ENCODE assay signal across 13 cellular contexts in the genomic region with DNA sequence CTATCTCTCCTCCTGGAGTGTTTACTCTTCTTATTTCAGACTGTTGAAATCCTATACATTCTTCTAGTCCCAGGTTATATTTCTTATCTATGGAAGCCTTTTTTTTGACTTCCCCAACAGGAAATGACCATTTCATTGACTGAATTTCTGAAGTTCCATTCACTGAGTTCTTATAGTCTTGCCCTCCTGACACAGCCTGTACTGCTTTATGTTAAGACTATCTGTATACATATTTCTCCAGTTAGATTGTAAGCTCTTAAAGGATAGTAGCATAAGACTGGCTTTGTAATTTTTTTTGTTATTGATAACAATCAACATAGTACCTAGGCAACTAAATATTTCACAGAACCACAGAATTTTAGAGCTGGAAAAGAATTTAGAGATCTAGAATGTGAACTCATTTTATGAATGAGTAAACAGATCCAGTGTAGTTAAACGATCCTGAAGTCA. TPM values are rescaled to one million over a fixed set of nuclear protein-coding genes. Genes with fewer than 3 reads are reported as not detected.
DNase-seq lines count a peak whose midpoint lies in the region; ATAC-seq and TF ChIP-seq lines count a peak whose summit lies in the region.
"Had no signal": no experiment of that assay in that cellular context is flagged by ENCODE, and none has a peak within 500 bp of the region (broad histone marks: within the 10 kb centered on the region; RNA-seq: fewer than 3 reads in every experiment).

No MANE protein-coding gene starts in this region.

- peak; percentile 41 for DNase-seq in DMS53 (lab: John Stamatoyannopoulos, UW)
- DNase-seq in PC-3, result peak; percentile 55
- no peak for DNase-seq in central memory CD8-positive, alpha-beta T cell (ENCODE audit: low spot score in 2 of 2)
- DNase-seq in neural progenitor cell (ENCODE audit: low spot score), result no peak
- no peak for DNase-seq in left ventricle myocardium superior
- DNase-seq in inferior parietal cortex (ENCODE audit: extremely low spot score), result no peak
- DNase-seq in coronary artery (ENCODE audit: low spot score), result no peak
- DNase-seq in stimulated activated CD4-positive, alpha-beta T cell treated with anti-CD3 and anti-CD28 coated beads, Interleukin-2, amount 100 ng/mL, for 48 hours, result no peak
- DNase-seq: activated effector memory CD4-positive, alpha-beta T cell treated with Interleukin-2 at 50 U/mL for 16 hours; foreskin fibroblast; GDM1; NCI-H1417 treated with DMSO at 0.1 percent for 48 hours had no signal

- H3K79me2 ChIP-seq in PC-3 (ENCODE audit: low read length) (peaks cover 77% of the 10 kb centered on the region), neural progenitor cell (ENCODE audit: low read depth) (peaks cover 99% of the 10 kb centered on the region)

- no peak for ATAC-seq in PC-3
- ATAC-seq in central memory CD8-positive, alpha-beta T cell (replicated peaks; ENCODE audit: extremely low read depth, poor library complexity, severe bottlenecking), result no peak
- ATAC-seq in left ventricle myocardium superior, result no peak

- no peaks in the 10 kb centered on the region for H3K9me3 Mint-ChIP-seq in central memory CD8-positive, alpha-beta T cell
- H3K9me3 Mint-ChIP-seq in neural progenitor cell, result no peaks in the 10 kb centered on the region
- H3K9me3 Mint-ChIP-seq: neural crest cell had no signal

- peaks cover 9% of the 10 kb centered on the region for H3F3A ChIP-seq in PC-3 (ENCODE audit: low read length, unreplicated experiment)
- peaks cover 31% of the 10 kb centered on the region for H3F3A ChIP-seq in neural progenitor cell (ENCODE audit: low read depth)

- H3K4me3 Mint-ChIP-seq in central memory CD8-positive, alpha-beta T cell, result no peak overlapping the region
- no peak overlapping the region for H3K4me3 Mint-ChIP-seq in neural progenitor cell
- H3K4me3 Mint-ChIP-seq: neural crest cell had no signal

- no peaks in the 10 kb centered on the region for H3K9me2 ChIP-seq in PC-3 (replicated peaks; ENCODE audit: low read length)

- H3K9ac ChIP-seq in PC-3 (ENCODE audit: low read length) (no peak overlapping the region), neural progenitor cell (no peak overlapping the region)

- H2AFZ ChIP-seq in PC-3 (ENCODE audit: low read length) (no peak overlapping the region), neural progenitor cell (replicated peaks) (no peak overlapping the region)

- H3K27me3 ChIP-seq in PC-3 (ENCODE audit: low read length) (no peaks in the 10 kb centered on the region), neural progenitor cell (no peaks in the 10 kb centered on the region)

- no peaks in the 10 kb centered on the region for H3K36me3 ChIP-seq in PC-3 (ENCODE audit: low read depth, low read length)
- no peaks in the 10 kb centered on the region for H3K36me3 ChIP-seq in neural progenitor cell

- peak overlapping the region; percentile 23 for H3K4me2 ChIP-seq in PC-3 (ENCODE audit: low read length)
- no peak overlapping the region for H3K4me2 ChIP-seq in neural progenitor cell

- POLR2A ChIA-PET in PC-3 (lab: Charles Lee; ENCODE audit: unreplicated experiment), result interaction anchor here (0.6 to 0.8 kb wide), 2 partner anchors 31 to 163 kb away, joined by 4 read pairs; partner anchors contain the start of gene NDUFS5

- H4K20me1 ChIP-seq in PC-3 (ENCODE audit: low read length) (no peaks in the 10 kb centered on the region), neural progenitor cell (ENCODE audit: low read depth) (peaks cover 11% of the 10 kb centered on the region)

- H3K9me3 ChIP-seq in PC-3 (ENCODE audit: low read length) (no peaks in the 10 kb centered on the region), neural progenitor cell (ENCODE audit: low read depth) (no peaks in the 10 kb centered on the region)

- peaks cover 76% of the 10 kb centered on the region for H3K4me1 ChIP-seq in PC-3 (ENCODE audit: insufficient read depth, low read length)
- H3K4me1 ChIP-seq in neural progenitor cell, result peaks cover 32% of the 10 kb centered on the region

- H3K27ac ChIP-seq in PC-3 (ENCODE audit: low read length) (peak overlapping the region; percentile 53), neural progenitor cell (peak overlapping the region; percentile 68), coronary artery (peak overlapping the region in 1 of 2 donors; percentile 6)

- intact Hi-C loops in PC-3 (cut with micrococcal nuclease), result loop anchor here (10.0 kb wide), 1 partner anchor 205 kb away; no protein-coding TSS in a partner anchor
- intact Hi-C loops in left ventricle myocardium superior (cut with micrococcal nuclease), result loop anchor here (5.0 kb wide), 2 partner anchors 68 to 87 kb away; no protein-coding TSS in a partner anchor

- CTCF ChIA-PET in PC-3 (lab: Charles Lee), result interaction anchor here (1.0 kb wide), 1 partner anchor 12 kb away, joined by 4 read pairs; no protein-coding TSS in a partner anchor

- no peaks in the 10 kb centered on the region for H3K27me3 Mint-ChIP-seq in central memory CD8-positive, alpha-beta T cell
- peaks cover 4% of the 10 kb centered on the region for H3K27me3 Mint-ChIP-seq in neural progenitor cell (ENCODE audit: insufficient read depth, low read depth)

- TF ChIP-seq CTCF in PC-3 (conservative IDR thresholded peaks at IDR 0.05; ENCODE audit: low read depth, low read length) (no peak), neural progenitor cell (IDR thresholded peaks at IDR 0.05) (no peak), coronary artery (IDR thresholded peaks at IDR 0.05) (no peak)

- H3K36me3 Mint-ChIP-seq in central memory CD8-positive, alpha-beta T cell (ENCODE audit: insufficient read depth), result peaks cover 9% of the 10 kb centered on the region
- no peaks in the 10 kb centered on the region for H3K36me3 Mint-ChIP-seq in neural progenitor cell

- peak overlapping the region; percentile 25 for H3K27ac Mint-ChIP-seq in central memory CD8-positive, alpha-beta T cell (ENCODE audit: low read depth)
- H3K27ac Mint-ChIP-seq in neural progenitor cell, result peak overlapping the region; percentile 3

- no peak overlapping the region for H3K4me3 ChIP-seq in PC-3 (ENCODE audit: low read length)
- H3K4me3 ChIP-seq in neural progenitor cell, result no peak overlapping the region
- no peak overlapping the region for H3K4me3 ChIP-seq in coronary artery

- no TSS peak for BruUV-seq in PC-3 (replicated peaks; lab: Mats Ljungman, UMichigan)

- H3K4me1 Mint-ChIP-seq in central memory CD8-positive, alpha-beta T cell, result peaks cover 36% of the 10 kb centered on the region
- peaks cover 45% of the 10 kb centered on the region for H3K4me1 Mint-ChIP-seq in neural progenitor cell

RNA-seq across cellular contexts. Expression of gene MACF1, which starts 14.9 kb away (rescaled TPM):
- total RNA-seq in PC-3 (2014; rRNA removed) (103 and 146 TPM in 2 replicates), neural progenitor cell (ENCODE audit: low replicate concordance) (203 and 222 TPM in 2 replicates), left ventricle myocardium superior (239 TPM)

Comparison
In these comparisons a context has a peak if more than half of its experiments do, and no peak if none do; other contexts are left out.
1. DNase-seq: peak in DMS53 (single experiment) and PC-3 (single experiment); none in central memory CD8-positive, alpha-beta T cell (0 of 2), neural progenitor cell (single experiment), left ventricle myocardium superior (single experiment), inferior parietal cortex (single experiment), coronary artery (single experiment) and stimulated activated CD4-positive, alpha-beta T cell treated with anti-CD3 and anti-CD28 coated beads, Interleukin-2, amount 100 ng/mL, for 48 hours (0 of 2).